8 cellular contexts compared by ENCODE assay signal in the genomic region with DNA sequence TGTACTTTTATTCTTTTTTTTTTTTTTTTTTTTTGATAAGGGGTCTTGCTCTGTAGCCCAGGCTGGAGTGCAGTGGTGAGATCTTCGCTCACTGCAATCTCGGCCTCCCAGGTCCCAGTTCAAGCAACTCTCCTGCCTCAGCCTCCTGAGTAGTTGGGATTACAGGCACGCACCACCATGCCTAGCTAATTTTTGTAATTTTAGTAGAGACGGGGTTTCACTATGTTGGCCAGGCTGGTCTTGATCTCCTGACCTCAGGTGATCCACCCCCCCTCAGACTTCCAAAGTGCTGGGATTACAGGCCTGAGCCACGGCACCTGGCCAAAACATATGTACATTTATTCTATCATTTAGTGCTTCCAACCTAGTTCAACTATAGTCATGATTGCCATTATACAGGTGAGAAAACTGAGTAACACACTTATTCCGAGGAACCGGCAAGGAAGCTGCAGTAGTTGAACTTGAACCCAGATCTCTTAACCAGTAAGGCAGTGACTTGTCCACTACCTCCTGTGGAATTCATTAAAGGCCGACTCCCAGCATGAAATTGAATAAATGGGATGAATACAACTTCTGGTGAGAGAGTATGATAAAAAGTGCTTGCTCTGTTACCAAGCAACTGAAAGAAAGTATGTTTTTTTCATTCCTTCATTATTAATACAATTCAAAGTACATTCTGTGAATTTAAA. TPM values are rescaled to one million over a fixed set of nuclear protein-coding genes. Genes with fewer than 3 reads are reported as not detected.
DNase-seq lines count a peak whose midpoint lies in the region; ATAC-seq and TF ChIP-seq lines count a peak whose summit lies in the region.

No MANE protein-coding gene starts in this region.

- no peak for ATAC-seq in Right ventricle myocardium superior (ENCODE audit: poor library complexity)
- ATAC-seq in body of pancreas, result no peak
- no peak for ATAC-seq in HG03442 (IDR thresholded peaks at IDR 0.05; ENCODE audit: unreplicated experiment)
- ATAC-seq in HG02678 (IDR thresholded peaks at IDR 0.05; ENCODE audit: unreplicated experiment), result no peak

- 92 to 93% methylated on average over 8 of the region's 8 CpGs for WGBS in body of pancreas, 2 donors
- WGBS in mesodermal cell (ENCODE audit: insufficient coverage in 2 of 2), 2 experiments, result 80 to 96% methylated on average over 1 to 5 of the region's 8 CpGs
- WGBS in urinary bladder, result 93% methylated on average over 8 of the region's 8 CpGs

- no peaks in the 10 kb centered on the region for H3K9me3 ChIP-seq in cardiac muscle cell (ENCODE audit: low read depth)
- no peaks in the 10 kb centered on the region for H3K9me3 ChIP-seq in body of pancreas
- H3K9me3 ChIP-seq in mesodermal cell (ENCODE audit: control insufficient read depth, low read length), result peaks cover 6% of the 10 kb centered on the region

- TF ChIP-seq CTCF in cardiac muscle cell (IDR thresholded peaks at IDR 0.05; ENCODE audit: low read depth, low read length) (no peak), body of pancreas (IDR thresholded peaks at IDR 0.05) (no peak)

- no peak for DNase-seq in cardiac muscle cell (ENCODE audit: low read depth in 1 of 2, low spot score in 1 of 2)
- no peak for DNase-seq in Right ventricle myocardium superior
- no peak for DNase-seq in body of pancreas
- no peak for DNase-seq in NCI-H187 treated with DMSO at 0.1 percent for 48 hours (lab: John Stamatoyannopoulos, UW)

- peaks cover 9% of the 10 kb centered on the region for H3K4me1 ChIP-seq in cardiac muscle cell (ENCODE audit: low read depth)
- peaks cover 3% of the 10 kb centered on the region for H3K4me1 ChIP-seq in body of pancreas
- H3K4me1 ChIP-seq in mesodermal cell (ENCODE audit: control insufficient read depth, insufficient read depth, low read length, poor library complexity, severe bottlenecking), result no peaks in the 10 kb centered on the region
- no peaks in the 10 kb centered on the region for H3K4me1 ChIP-seq in urinary bladder (ENCODE audit: insufficient read depth)

- no peaks in the 10 kb centered on the region for H3K27me3 ChIP-seq in cardiac muscle cell
- H3K27me3 ChIP-seq in body of pancreas, result no peaks in the 10 kb centered on the region

- H3K36me3 ChIP-seq in cardiac muscle cell (no peaks in the 10 kb centered on the region), body of pancreas (replicated peaks in 1 of 2; ENCODE audit: insufficient read depth in 1 of 2, low read depth in 2 of 2) (no peaks in the 10 kb centered on the region), mesodermal cell (ENCODE audit: control insufficient read depth, insufficient read depth, low read length) (peaks cover 8% of the 10 kb centered on the region), urinary bladder (ENCODE audit: insufficient read depth) (no peaks in the 10 kb centered on the region)

- no peak for TF ChIP-seq POLR2A in body of pancreas (IDR thresholded peaks at IDR 0.05)

- intact Hi-C loops in Right ventricle myocardium superior (cut with DNase I) (loop anchor here (5.0 kb wide), 1 partner anchor 107 kb away; no protein-coding TSS in a partner anchor), body of pancreas (cut with DNase I) (no loop called here)

- H3K27ac ChIP-seq in cardiac muscle cell, result peak overlapping the region; percentile 98
- H3K27ac ChIP-seq in body of pancreas, result peak overlapping the region; percentile 22 to 99 (median 98)
- peak overlapping the region; percentile 98 for H3K27ac ChIP-seq in mesodermal cell (ENCODE audit: low read depth, low read length, severe bottlenecking)
- peak overlapping the region; percentile 46 for H3K27ac ChIP-seq in urinary bladder (ENCODE audit: low read depth)

- H3K4me3 ChIP-seq in cardiac muscle cell, result peak overlapping the region; percentile 60
- no peak overlapping the region for H3K4me3 ChIP-seq in body of pancreas
- peak overlapping the region; percentile 47 for H3K4me3 ChIP-seq in mesodermal cell (ENCODE audit: extremely low read depth, insufficient read depth, low read length, poor library complexity, severe bottlenecking)
- H3K4me3 ChIP-seq in urinary bladder (ENCODE audit: low read depth, low read length), result peak overlapping the region; percentile 60

RNA-seq across cellular contexts. Expression of a gene that starts 0.8 kb away (rescaled TPM):
- total RNA-seq in cardiac muscle cell (90.5 and 100 TPM in 2 replicates), Right ventricle myocardium superior (52.7 TPM), body of pancreas (10 to 100 TPM; 37.6 to 80.8 TPM), urinary bladder (97.4 TPM)
- polyA plus RNA-seq in cardiac muscle cell (42.8 and 76.0 TPM in 2 replicates), urinary bladder (15.5 TPM)
- polyA plus RNA-seq in mesodermal cell (2013, experiment 1 of 2), result 48.0 TPM
- polyA plus RNA-seq in mesodermal cell (2013, experiment 2 of 2), result 54.1 TPM

Comparison
In these comparisons a context has a peak if more than half of its experiments do, and no peak if none do; other contexts are left out.
1. H3K27ac ChIP-seq: peak in every context shown above with its lines; median percentile 98 in cardiac muscle cell; 98 in mesodermal cell; 98 in body of pancreas; 46 in urinary bladder.
2. H3K4me3 ChIP-seq: peak in cardiac muscle cell (single experiment), mesodermal cell (single experiment) and urinary bladder (single experiment); none in body of pancreas (0 of 2).